In the genomic region with DNA sequence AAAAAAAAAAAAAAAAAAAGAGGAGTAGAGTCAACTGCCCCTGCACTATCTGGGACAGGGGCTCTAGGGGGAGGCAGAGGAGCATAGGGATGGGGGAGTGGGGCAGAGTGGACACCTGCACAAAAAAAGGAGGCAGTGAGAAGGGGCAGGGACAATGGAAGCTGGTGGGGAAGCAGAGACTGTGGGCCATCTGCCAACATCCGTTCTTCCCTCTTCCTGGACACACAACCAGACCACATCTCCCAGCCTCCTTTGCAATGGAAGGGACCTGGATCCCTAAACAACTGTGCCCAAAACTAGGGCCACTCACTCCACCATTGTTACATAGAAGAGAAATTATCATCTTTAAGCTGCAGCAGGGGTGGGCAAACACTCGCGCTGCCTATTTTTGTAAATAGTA, we compare ENCODE assay signal across 1 cellular context.
TF ChIP-seq lines count a peak whose summit lies in the region.

No MANE protein-coding gene starts in this region.

TF ChIP-seq in K562, 482 proteins besides CTCF, POLR2A, EP300 and RAD21:
- TF ChIP-seq RBBP5 (IDR thresholded peaks at IDR 0.05; ENCODE audit: borderline replicate concordance, insufficient read depth, low read length, poor library complexity, severe bottlenecking) (no peak), SLC30A9 (CRISPR knock-in tag; IDR thresholded peaks at IDR 0.05) (no peak), ZNF384 (IDR thresholded peaks at IDR 0.05; ENCODE audit: low read depth, low read length) (0 out of 2 replicates have a peak, but pooled peaks have one; percentile 20), NFIC (IDR thresholded peaks at IDR 0.05) (peak; percentile 19; the same call in 1 of the 2 replicates), ZNF217 (CRISPR knock-in tag; IDR thresholded peaks at IDR 0.05) (no peak), MYBL2 (IDR thresholded peaks at IDR 0.05; ENCODE audit: low read depth) (no peak), MYBL2 (CRISPR knock-in tag; IDR thresholded peaks at IDR 0.05; ENCODE audit: borderline replicate concordance) (no peak), HCFC1 (IDR thresholded peaks at IDR 0.05; ENCODE audit: low read depth, low read length) (peak; percentile 20; the same call in 1 of the 2 replicates), ZNF717 (CRISPR knock-in tag; IDR thresholded peaks at IDR 0.05) (no peak)
- TF ChIP-seq, protein P1, sequence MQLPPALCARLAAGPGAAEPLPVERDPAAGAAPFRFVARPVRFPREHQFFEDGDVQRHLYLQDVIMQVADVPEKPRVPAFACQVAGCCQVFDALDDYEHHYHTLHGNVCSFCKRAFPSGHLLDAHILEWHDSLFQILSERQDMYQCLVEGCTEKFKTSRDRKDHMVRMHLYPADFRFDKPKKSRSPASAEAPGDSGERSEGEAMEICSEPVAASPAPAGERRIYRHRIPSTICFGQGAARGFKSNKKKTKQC (CRISPR knock-in tag; IDR thresholded peaks at IDR 0.05) = no peak
- TF ChIP-seq, protein P2, sequence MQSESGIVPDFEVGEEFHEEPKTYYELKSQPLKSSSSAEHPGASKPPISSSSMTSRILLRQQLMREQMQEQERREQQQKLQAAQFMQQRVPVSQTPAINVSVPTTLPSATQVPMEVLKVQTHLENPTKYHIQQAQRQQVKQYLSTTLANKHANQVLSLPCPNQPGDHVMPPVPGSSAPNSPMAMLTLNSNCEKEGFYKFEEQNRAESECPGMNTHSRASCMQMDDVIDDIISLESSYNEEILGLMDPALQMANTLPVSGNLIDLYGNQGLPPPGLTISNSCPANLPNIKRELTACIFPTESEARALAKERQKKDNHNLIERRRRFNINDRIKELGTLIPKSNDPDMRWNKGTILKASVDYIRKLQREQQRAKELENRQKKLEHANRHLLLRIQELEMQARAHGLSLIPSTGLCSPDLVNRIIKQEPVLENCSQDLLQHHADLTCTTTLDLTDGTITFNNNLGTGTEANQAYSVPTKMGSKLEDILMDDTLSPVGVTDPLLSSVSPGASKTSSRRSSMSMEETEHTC (IDR thresholded peaks at IDR 0.05) = no peak
